Comparison of ENCODE assay signal across 8 cellular contexts in the genomic region with DNA sequence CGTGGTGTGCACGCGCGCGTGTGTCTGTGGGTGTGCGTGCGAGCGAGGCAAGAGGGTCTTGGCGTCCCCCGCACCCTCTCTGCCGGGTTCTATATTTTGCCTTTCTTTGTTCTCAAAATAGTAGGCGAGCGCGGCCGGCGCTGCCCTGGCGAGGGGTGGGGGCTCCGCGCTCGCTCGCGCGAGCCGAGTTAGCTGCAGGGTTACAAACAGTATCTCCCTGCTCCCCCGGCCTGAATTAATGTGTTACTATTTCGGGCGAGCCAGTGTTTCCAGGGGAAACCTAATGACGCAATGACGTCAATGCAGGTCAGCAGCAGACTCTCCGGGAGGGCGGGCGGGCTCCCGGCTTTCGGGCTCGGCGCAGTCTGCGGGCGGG.
DNase-seq lines count a peak whose midpoint lies in the region; ATAC-seq lines count a peak whose summit lies in the region.

No MANE protein-coding gene starts in this region.

- ATAC-seq in sciatic nerve (peak; percentile 35), HG03521 (IDR thresholded peaks at IDR 0.05; ENCODE audit: unreplicated experiment) (no peak), GM19035 (IDR thresholded peaks at IDR 0.05; ENCODE audit: unreplicated experiment) (no peak)

- CTCF ChIA-PET in activated naive CD4-positive, alpha-beta T cell treated with anti-CD3 and anti-CD28 coated beads, Interleukin-2, amount 10 ng/mL, durations not matched to agents 7 days and 5 days (lab: Charles Lee), result no interaction called here

- no peaks in the 10 kb centered on the region for H3K9me3 Mint-ChIP-seq in activated naive CD4-positive, alpha-beta T cell treated with anti-CD3 and anti-CD28 coated beads, Interleukin-2, amount 50 U/mL, for 24 hours
- H3K9me3 Mint-ChIP-seq in activated naive CD4-positive, alpha-beta T cell treated with anti-CD3 and anti-CD28 coated beads, Interleukin-2, amount 10 ng/mL, durations not matched to agents 7 days and 5 days, result no peaks in the 10 kb centered on the region

- peaks cover 38% of the 10 kb centered on the region for H3K27me3 Mint-ChIP-seq in activated naive CD4-positive, alpha-beta T cell treated with anti-CD3 and anti-CD28 coated beads, Interleukin-2, amount 50 U/mL, for 24 hours
- H3K27me3 Mint-ChIP-seq in activated naive CD4-positive, alpha-beta T cell treated with anti-CD3 and anti-CD28 coated beads, Interleukin-2, amount 10 ng/mL, durations not matched to agents 7 days and 5 days, result peaks cover 98% of the 10 kb centered on the region

- peak overlapping the region; percentile 38 for H3K4me3 ChIP-seq in iPS-11a (ENCODE audit: low read depth, low read length)

- peaks cover 1% of the 10 kb centered on the region for H3K36me3 Mint-ChIP-seq in activated naive CD4-positive, alpha-beta T cell treated with anti-CD3 and anti-CD28 coated beads, Interleukin-2, amount 50 U/mL, for 24 hours
- H3K36me3 Mint-ChIP-seq in activated naive CD4-positive, alpha-beta T cell treated with anti-CD3 and anti-CD28 coated beads, Interleukin-2, amount 10 ng/mL, durations not matched to agents 7 days and 5 days, result no peaks in the 10 kb centered on the region

- H3K27ac Mint-ChIP-seq in activated naive CD4-positive, alpha-beta T cell treated with anti-CD3 and anti-CD28 coated beads, Interleukin-2, amount 50 U/mL, for 24 hours, result no peak overlapping the region
- no peak overlapping the region for H3K27ac Mint-ChIP-seq in activated naive CD4-positive, alpha-beta T cell treated with anti-CD3 and anti-CD28 coated beads, Interleukin-2, amount 10 ng/mL, durations not matched to agents 7 days and 5 days

- H3K4me1 Mint-ChIP-seq in activated naive CD4-positive, alpha-beta T cell treated with anti-CD3 and anti-CD28 coated beads, Interleukin-2, amount 50 U/mL, for 24 hours, result peaks cover 14% of the 10 kb centered on the region
- H3K4me1 Mint-ChIP-seq in activated naive CD4-positive, alpha-beta T cell treated with anti-CD3 and anti-CD28 coated beads, Interleukin-2, amount 10 ng/mL, durations not matched to agents 7 days and 5 days, result peaks cover 16% of the 10 kb centered on the region

- no peak for DNase-seq in activated naive CD4-positive, alpha-beta T cell treated with anti-CD3 and anti-CD28 coated beads, Interleukin-2, amount 10 ng/mL, durations not matched to agents 7 days and 5 days
- peak; percentile 86 for DNase-seq in NCI-H2227 (lab: John Stamatoyannopoulos, UW; ENCODE audit: unreplicated experiment)
- DNase-seq in anterior cingulate cortex (lab: John Stamatoyannopoulos, UW), result peak in 34 of 58 donors; percentile 10 to 78 (median 46)
- DNase-seq in sciatic nerve (ENCODE audit: low spot score), result no peak

- H3K4me3 Mint-ChIP-seq in activated naive CD4-positive, alpha-beta T cell treated with anti-CD3 and anti-CD28 coated beads, Interleukin-2, amount 50 U/mL, for 24 hours, result peak overlapping the region; percentile 83
- H3K4me3 Mint-ChIP-seq in activated naive CD4-positive, alpha-beta T cell treated with anti-CD3 and anti-CD28 coated beads, Interleukin-2, amount 10 ng/mL, durations not matched to agents 7 days and 5 days, result no peak overlapping the region

- intact Hi-C loops in sciatic nerve (cut with DNase I), result no loop called here

Comparison
In these comparisons a context has a peak if more than half of its experiments do, and no peak if none do; other contexts are left out.
1. DNase-seq: peak in NCI-H2227 (single experiment) and anterior cingulate cortex (34 of 58); none in activated naive CD4-positive, alpha-beta T cell treated with anti-CD3 and anti-CD28 coated beads, Interleukin-2, amount 10 ng/mL, durations not matched to agents 7 days and 5 days (single experiment) and sciatic nerve (single experiment).